ENCODE assay signal across 28 cellular contexts in the genomic region with DNA sequence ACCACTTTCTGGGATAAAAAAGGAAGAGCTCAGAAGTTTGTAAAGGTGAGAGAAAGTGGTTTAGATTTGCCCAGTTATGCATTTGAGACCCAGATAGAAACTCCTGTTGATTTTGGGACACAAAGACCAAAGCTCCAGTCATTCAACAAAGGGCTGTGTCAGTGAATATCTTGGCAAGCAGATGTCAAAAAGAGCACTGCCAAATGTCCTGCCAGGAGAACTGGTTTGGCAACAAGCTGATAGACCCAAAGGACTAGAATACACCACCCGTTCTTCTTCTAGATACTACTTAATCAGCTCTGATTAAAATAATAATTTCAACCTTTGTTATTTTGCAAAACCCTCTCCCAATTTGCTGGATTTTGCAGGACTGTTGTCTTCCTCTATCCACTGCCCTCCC.
DNase-seq lines count a peak whose midpoint lies in the region; ATAC-seq, FAIRE-seq and TF ChIP-seq lines count a peak whose summit lies in the region.
"Had no signal": no experiment of that assay in that cellular context is flagged by ENCODE, and none has a peak within 500 bp of the region (broad histone marks: within the 10 kb centered on the region; RNA-seq: fewer than 3 reads in every experiment).

No MANE protein-coding gene starts in this region.

- no peak overlapping the region for H3K27ac ChIP-seq in pancreas
- H3K27ac ChIP-seq: epithelial cell of prostate, heart right ventricle, HL-60, SJCRH30 had no signal

- WGBS in pancreas, 2 donors: 8 to 9% methylated on average over 1 of the region's 1 CpG

- peaks cover 0 to 2% (median 0%) of the 10 kb centered on the region in 3 donors for H3K4me1 ChIP-seq in pancreas
- H3K4me1 ChIP-seq: SJCRH30 had no signal

- no peak for FAIRE-seq in pancreas (lab: Jason Lieb, UNC)

- ATAC-seq in pancreas: peak; percentile 70 to 88 (median 78)
- no peak for ATAC-seq in GM18870 (IDR thresholded peaks at IDR 0.05; ENCODE audit: unreplicated experiment)
- ATAC-seq: Panc1, T-cell had no signal

- peak; percentile 19 to 29 for DNase-seq in NCI-H526 (lab: John Stamatoyannopoulos, UW)
- DNase-seq in NCI-H526 treated with DMSO at 0.1 percent for 48 hours (lab: John Stamatoyannopoulos, UW): no peak
- peak; percentile 82 for DNase-seq in LNCaP clone FGC (ENCODE audit: low read depth)
- peak; percentile 4 for DNase-seq in NCI-H510A (lab: John Stamatoyannopoulos, UW)
- DNase-seq in pancreas: peak in 4 of 6 donors; percentile 14 to 25 (median 16)
- no peak for DNase-seq in ecto neural progenitor cell (ENCODE audit: low spot score)
- no peak for DNase-seq in DMS 273 treated with DMSO at 0.1 percent for 48 hours (lab: John Stamatoyannopoulos, UW)
- DNase-seq: activated CD4-positive, alpha-beta memory T cell treated with anti-CD3 and anti-CD28 coated beads for 36 hours; activated CD8-positive, alpha-beta memory T cell treated with anti-CD3 and anti-CD28 coated beads, Interleukin-2, amount 50 U/mL, for 48 hours; activated effector memory CD4-positive, alpha-beta T cell treated with Interleukin-2 at 50 U/mL for 16 hours; activated naive CD8-positive, alpha-beta T cell treated with anti-CD3 and anti-CD28 coated beads, Interleukin-2, amount 10 ng/mL, durations not matched to agents 7 days and 5 days; AML-193; CD8-positive, alpha-beta memory T cell; cerebellar nuclear complex; EL; HCEC 1CT; heart right ventricle; left cardiac atrium; naive B cell; NCI-H1436 treated with DMSO at 0.1 percent for 48 hours; NCI-H2171 treated with DMSO at 0.1 percent for 48 hours; NK-92 treated with Interleukin-12 subunit alpha and Interleukin-12 subunit beta, amount 100 ng/mL, for 24 hours; SJCRH30; T-cell had no signal

- intact Hi-C loops in pancreas (cut with DNase I): no loop called here

- no peak for TF ChIP-seq CTCF in LNCaP clone FGC (IDR thresholded peaks at IDR 0.05; ENCODE audit: control insufficient read depth, extremely low read depth, insufficient read depth)
- no peak for TF ChIP-seq CTCF in pancreas (IDR thresholded peaks at IDR 0.05)

- H3K4me3 ChIP-seq in LNCaP clone FGC (ENCODE audit: low read depth, low read length) (peak overlapping the region; percentile 13; the same call in 1 of the 2 replicates), pancreas (no peak overlapping the region)
- H3K4me3 ChIP-seq: heart right ventricle, SJCRH30 had no signal

- H3K36me3 ChIP-seq in pancreas: no peaks in the 10 kb centered on the region
- H3K36me3 ChIP-seq: heart right ventricle, SJCRH30 had no signal

- H3K27me3 ChIP-seq in pancreas: no peaks in the 10 kb centered on the region
- H3K27me3 ChIP-seq: SJCRH30 had no signal

- no peaks in the 10 kb centered on the region for H3K9me3 ChIP-seq in pancreas
- H3K9me3 ChIP-seq: heart right ventricle, SJCRH30 had no signal

Comparison
In these comparisons a context has a peak if more than half of its experiments do, and no peak if none do; other contexts are left out.
1. DNase-seq: peak in NCI-H526 (2 of 2), LNCaP clone FGC (single experiment), NCI-H510A (single experiment) and pancreas (4 of 6); none in NCI-H526 treated with DMSO at 0.1 percent for 48 hours (single experiment), ecto neural progenitor cell (single experiment) and DMS 273 treated with DMSO at 0.1 percent for 48 hours (single experiment).